22 cellular contexts compared by ENCODE assay signal in genomic region chr7:33868151-33868550, GRCh38. TPM values are rescaled to one million over a fixed set of nuclear protein-coding genes. Genes with fewer than 3 reads are reported as not detected.
A peak's percentile ranks its signal among the peaks of the same experiment; 100 is the strongest.
DNase-seq lines count a peak whose midpoint lies in the region; ATAC-seq and TF ChIP-seq lines count a peak whose summit lies in the region.
"Had no signal": no experiment of that assay in that cellular context is flagged by ENCODE, and none has a peak within 500 bp of the region (broad histone marks: within the 10 kb centered on the region; RNA-seq: fewer than 3 reads in every experiment).

No MANE protein-coding gene starts in this region.

- H3K9ac ChIP-seq in mesendoderm (ENCODE audit: low read length): no peak overlapping the region
- no peak overlapping the region for H3K9ac ChIP-seq in MM.1S (ENCODE audit: low read length)
- H3K9ac ChIP-seq: KMS-11 had no signal

- H3K36me3 Mint-ChIP-seq in stimulated activated effector memory CD8-positive, alpha-beta T cell treated with anti-CD3 and anti-CD28 coated beads, Interleukin-12 subunit alpha, Interleukin-12 subunit beta, amount 100 ng/mL, for 72 hours: no peaks in the 10 kb centered on the region

- H4K8ac ChIP-seq in mesendoderm (ENCODE audit: low read depth, low read length): no peak overlapping the region

- no peaks in the 10 kb centered on the region for H3K36me3 ChIP-seq in mesendoderm (ENCODE audit: control insufficient read depth, insufficient read depth, low read length)
- H3K36me3 ChIP-seq in MM.1S (replicated peaks; ENCODE audit: insufficient read depth, low read length): no peaks in the 10 kb centered on the region
- no peaks in the 10 kb centered on the region for H3K36me3 ChIP-seq in Peyer's patch
- H3K36me3 ChIP-seq: cardiac muscle cell, gastroesophageal sphincter, sigmoid colon, tibial nerve had no signal

- H2BK120ac ChIP-seq in mesendoderm (ENCODE audit: low read depth, low read length): no peak overlapping the region

- H3K4me3 Mint-ChIP-seq in stimulated activated effector memory CD8-positive, alpha-beta T cell treated with anti-CD3 and anti-CD28 coated beads, Interleukin-12 subunit alpha, Interleukin-12 subunit beta, amount 100 ng/mL, for 72 hours: no peak overlapping the region
- H3K4me3 Mint-ChIP-seq: activated CD4-positive, alpha-beta T cell treated with anti-CD3 and anti-CD28 coated beads, Interleukin-2, amount 10 ng/mL, durations not matched to agents 24 days and 14 days had no signal

- DNase-seq in AG10803 (ENCODE audit: low read depth): peak; percentile 93
- DNase-seq in NCI-H226: peak; percentile 54
- DNase-seq in dedifferentiated amniotic fluid mesenchymal stem cell (ENCODE audit: extremely low spot score): peak; percentile 19
- DNase-seq in mesendoderm: peak; percentile 56
- no peak for DNase-seq in MM.1S
- no peak for DNase-seq in stimulated activated effector memory CD8-positive, alpha-beta T cell treated with anti-CD3 and anti-CD28 coated beads, Interleukin-12 subunit alpha, Interleukin-12 subunit beta, amount 100 ng/mL, for 72 hours (ENCODE audit: low spot score in 2 of 2)
- no peak for DNase-seq in Peyer's patch
- no peak for DNase-seq in sciatic nerve (ENCODE audit: low spot score)
- DNase-seq: activated CD4-positive, alpha-beta T cell treated with anti-CD3 and anti-CD28 coated beads, Interleukin-2, amount 10 ng/mL, durations not matched to agents 24 days and 14 days; activated naive CD4-positive, alpha-beta T cell treated with anti-CD3 and anti-CD28 coated beads, Interleukin-2, amount 50 U/mL, for 16 hours; effector CD8-positive, alpha-beta T cell; NCI-H1417; NCI-H2171 treated with DMSO at 0.1 percent for 48 hours; NK-92 treated with Interleukin-12 subunit alpha and Interleukin-12 subunit beta, amount 100 ng/mL, for 24 hours; SHP77 treated with DMSO at 0.1 percent for 48 hours; sigmoid colon had no signal

- intact Hi-C loops in sciatic nerve (cut with DNase I): no loop called here

- H3K9me2 ChIP-seq in MM.1S (replicated peaks; ENCODE audit: insufficient read depth, low read length): no peaks in the 10 kb centered on the region

- no peak for ATAC-seq in stimulated activated effector memory CD8-positive, alpha-beta T cell treated with anti-CD3 and anti-CD28 coated beads, Interleukin-12 subunit alpha, Interleukin-12 subunit beta, amount 100 ng/mL, for 72 hours
- ATAC-seq in sciatic nerve: no peak
- ATAC-seq: gastroesophageal sphincter had no signal

- no peak overlapping the region for H3K4me3 ChIP-seq in AG10803 (ENCODE audit: low read length)
- H3K4me3 ChIP-seq in mesendoderm (ENCODE audit: low read length): no peak overlapping the region
- H3K4me3 ChIP-seq in MM.1S (ENCODE audit: low read length): no peak overlapping the region
- no peak overlapping the region for H3K4me3 ChIP-seq in Peyer's patch
- H3K4me3 ChIP-seq: A549, cardiac muscle cell, gastroesophageal sphincter, sigmoid colon, tibial nerve had no signal

- WGBS in mesendoderm (ENCODE audit: extremely low coverage, insufficient coverage, low lambda C conversion rate): no CpG with 5 or more reads among the region's 8 CpGs

- no peak overlapping the region for H2BK5ac ChIP-seq in mesendoderm (ENCODE audit: low read length)

- H3K23ac ChIP-seq in mesendoderm (ENCODE audit: low read length): no peak overlapping the region

- H3K4ac ChIP-seq in mesendoderm (ENCODE audit: low read depth, low read length): no peak overlapping the region

- H3K9me3 Mint-ChIP-seq in stimulated activated effector memory CD8-positive, alpha-beta T cell treated with anti-CD3 and anti-CD28 coated beads, Interleukin-12 subunit alpha, Interleukin-12 subunit beta, amount 100 ng/mL, for 72 hours: no peaks in the 10 kb centered on the region
- H3K9me3 Mint-ChIP-seq: activated CD4-positive, alpha-beta T cell treated with anti-CD3 and anti-CD28 coated beads, Interleukin-2, amount 10 ng/mL, durations not matched to agents 24 days and 14 days had no signal

- H3K18ac ChIP-seq in mesendoderm (ENCODE audit: low read length): no peak overlapping the region

- no peaks in the 10 kb centered on the region for H3K27me3 ChIP-seq in mesendoderm (ENCODE audit: insufficient read depth, low read length, poor library complexity)
- H3K27me3 ChIP-seq in MM.1S (replicated peaks; ENCODE audit: insufficient read depth, low read length): no peaks in the 10 kb centered on the region
- no peaks in the 10 kb centered on the region for H3K27me3 ChIP-seq in Peyer's patch
- H3K27me3 ChIP-seq: cardiac muscle cell, gastroesophageal sphincter, sigmoid colon, tibial nerve had no signal

- no peak overlapping the region for H4K5ac ChIP-seq in mesendoderm (ENCODE audit: low read length)

- H3K79me1 ChIP-seq in mesendoderm (ENCODE audit: low read length): no peaks in the 10 kb centered on the region

- no peaks in the 10 kb centered on the region for H3K79me2 ChIP-seq in mesendoderm (ENCODE audit: control insufficient read depth, insufficient read depth, low read length)
- H3K79me2 ChIP-seq in MM.1S (ENCODE audit: low read length): no peaks in the 10 kb centered on the region

- no peak for TF ChIP-seq CTCF in AG10803 (conservative IDR thresholded peaks at IDR 0.05; ENCODE audit: low read length)
- no peak for TF ChIP-seq CTCF in MM.1S (IDR thresholded peaks at IDR 0.05; ENCODE audit: low read length)
- no peak for TF ChIP-seq CTCF in Peyer's patch (IDR thresholded peaks at IDR 0.05)

- no peak overlapping the region for H2AK5ac ChIP-seq in mesendoderm (ENCODE audit: low read length)

- H2AFZ ChIP-seq in MM.1S (ENCODE audit: low read length): no peak overlapping the region

- H3K27ac ChIP-seq in mesendoderm (ENCODE audit: low read depth, low read length) (no peak overlapping the region), MM.1S (ENCODE audit: low read length) (no peak overlapping the region), Peyer's patch (no peak overlapping the region)
- H3K27ac ChIP-seq: A549, cardiac muscle cell, gastroesophageal sphincter, HL-60, KMS-11, sigmoid colon, tibial nerve had no signal

- H4K20me1 ChIP-seq in MM.1S (ENCODE audit: insufficient read depth, low read length): no peaks in the 10 kb centered on the region

- H3K27ac Mint-ChIP-seq in stimulated activated effector memory CD8-positive, alpha-beta T cell treated with anti-CD3 and anti-CD28 coated beads, Interleukin-12 subunit alpha, Interleukin-12 subunit beta, amount 100 ng/mL, for 72 hours: no peak overlapping the region
- H3K27ac Mint-ChIP-seq: activated CD4-positive, alpha-beta T cell treated with anti-CD3 and anti-CD28 coated beads, Interleukin-2, amount 10 ng/mL, durations not matched to agents 24 days and 14 days had no signal

- H3K4me1 ChIP-seq in mesendoderm (ENCODE audit: control insufficient read depth, low read depth, low read length): peaks cover 3% of the 10 kb centered on the region
- no peaks in the 10 kb centered on the region for H3K4me1 ChIP-seq in MM.1S (ENCODE audit: low read length)
- H3K4me1 ChIP-seq in Peyer's patch: no peaks in the 10 kb centered on the region
- H3K4me1 ChIP-seq: sigmoid colon had no signal

- H3K9me3 ChIP-seq in MM.1S (replicated peaks; ENCODE audit: insufficient read depth, low read length) (no peaks in the 10 kb centered on the region), Peyer's patch (no peaks in the 10 kb centered on the region)
- H3K9me3 ChIP-seq: A549, gastroesophageal sphincter, sigmoid colon, tibial nerve had no signal

- no peaks in the 10 kb centered on the region for H3F3A ChIP-seq in MM.1S (ENCODE audit: insufficient read depth, low read length)

- H3K4me2 ChIP-seq in mesendoderm (ENCODE audit: low read length) (no peak overlapping the region), MM.1S (ENCODE audit: low read depth, low read length) (no peak overlapping the region)
- H3K4me2 ChIP-seq: A549, KMS-11 had no signal

- no peak overlapping the region for H3K56ac ChIP-seq in mesendoderm (ENCODE audit: low read length)

- no peak for TF ChIP-seq POLR2A in Peyer's patch (IDR thresholded peaks at IDR 0.05)

- H3K4me1 Mint-ChIP-seq in stimulated activated effector memory CD8-positive, alpha-beta T cell treated with anti-CD3 and anti-CD28 coated beads, Interleukin-12 subunit alpha, Interleukin-12 subunit beta, amount 100 ng/mL, for 72 hours: no peaks in the 10 kb centered on the region
- H3K4me1 Mint-ChIP-seq: activated CD4-positive, alpha-beta T cell treated with anti-CD3 and anti-CD28 coated beads, Interleukin-2, amount 10 ng/mL, durations not matched to agents 24 days and 14 days had no signal

- H2BK15ac ChIP-seq in mesendoderm (replicated peaks; ENCODE audit: low read depth): no peak overlapping the region

RNA-seq across cellular contexts. Expression of gene BMPER, which starts 37.2 kb away (rescaled TPM):
- 0.52 TPM for polyA plus RNA-seq in mesendoderm (2013, experiment 1 of 2)
- polyA plus RNA-seq in mesendoderm (2013, experiment 2 of 2): 0.64 TPM
- total RNA-seq in Peyer's patch: 10 to 100 TPM in 3 of 4 donors, 1 to 10 TPM in 1; 4.0 to 50.3 (median 17.6) TPM
- total RNA-seq in sciatic nerve: 18.8 TPM
- total RNA-seq: activated CD4-positive, alpha-beta T cell treated with anti-CD3 and anti-CD28 coated beads, Interleukin-2, amount 10 ng/mL, durations not matched to agents 24 days and 14 days had no signal

Comparison
In these comparisons a context has a peak if more than half of its experiments do, and no peak if none do; other contexts are left out.
1. DNase-seq: peak in AG10803 (single experiment), NCI-H226 (single experiment), dedifferentiated amniotic fluid mesenchymal stem cell (single experiment) and mesendoderm (single experiment); none in MM.1S (single experiment), stimulated activated effector memory CD8-positive, alpha-beta T cell treated with anti-CD3 and anti-CD28 coated beads, Interleukin-12 subunit alpha, Interleukin-12 subunit beta, amount 100 ng/mL, for 72 hours (0 of 2), Peyer's patch (0 of 3) and sciatic nerve (single experiment).